ENCODE assay signal across 12 cellular contexts in the genomic region with DNA sequence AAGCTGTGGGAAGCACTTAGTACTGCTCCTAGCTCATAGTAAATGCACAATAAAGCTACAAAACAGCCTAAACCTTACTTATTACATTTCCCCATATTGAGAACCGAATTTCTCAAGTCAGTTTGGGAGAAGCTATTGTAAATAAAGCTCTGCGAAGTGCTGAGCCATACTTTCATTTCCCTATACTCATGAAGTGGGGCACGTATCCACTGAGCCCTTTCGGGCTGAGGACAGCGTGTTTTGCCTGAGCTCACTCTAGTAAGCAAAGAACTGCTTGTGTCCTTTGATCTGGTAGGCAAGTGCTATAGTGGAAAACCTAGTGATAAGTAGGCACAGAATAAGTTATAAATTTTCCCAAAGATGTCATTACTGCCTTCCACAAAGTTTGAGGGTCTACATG.
"Had no signal": no experiment of that assay in that cellular context is flagged by ENCODE, and none has a peak within 500 bp of the region (broad histone marks: within the 10 kb centered on the region; RNA-seq: fewer than 3 reads in every experiment).

No MANE protein-coding gene starts in this region.

- H3K9me3 ChIP-seq: breast epithelium, heart left ventricle, left lung had no signal

- DNase-seq: activated CD4-positive, CD25-positive, alpha-beta regulatory T cell treated with anti-CD3 and anti-CD28 coated beads, Interleukin-2, amount 50 U/mL, for 72 hours; activated CD8-positive, alpha-beta memory T cell treated with anti-CD3 and anti-CD28 coated beads for 24 hours; activated CD8-positive, alpha-beta memory T cell treated with anti-CD3 and anti-CD28 coated beads, Interleukin-2, amount 50 U/mL, for 48 hours; activated gamma-delta T cell; kidney; left lung; naive thymus-derived CD4-positive, alpha-beta T cell; stimulated activated naive B cell treated with anti-CD40 and anti-IgM and Interleukin-4, amounts not matched to agents 10 μg/mL and 1 μg/mL and 100 μg/mL, for 72 hours had no signal

- ATAC-seq: left lung; naive thymus-derived CD4-positive, alpha-beta T cell; stimulated activated naive B cell treated with anti-CD40 and anti-IgM and Interleukin-4, amounts not matched to agents 10 μg/mL and 1 μg/mL and 100 μg/mL, for 72 hours had no signal

- H3K4me2 ChIP-seq: neural progenitor cell had no signal

- H3K27ac ChIP-seq: breast epithelium, coronary artery, heart left ventricle, left lung, neural progenitor cell had no signal

- H3K9ac ChIP-seq: neural progenitor cell had no signal

- H2AFZ ChIP-seq: neural progenitor cell had no signal

- H3K36me3 ChIP-seq: breast epithelium, heart left ventricle, left lung, neural progenitor cell had no signal

- H3K4me1 ChIP-seq: breast epithelium, heart left ventricle, left lung, neural progenitor cell had no signal

- H3K4me3 ChIP-seq: breast epithelium, coronary artery, heart left ventricle, left lung, neural progenitor cell had no signal

- H3K27me3 ChIP-seq: breast epithelium, left lung, neural progenitor cell had no signal
